In genomic region chr18:76532875-76533274, GRCh38 we compare ENCODE assay signal across 27 cellular contexts.
"Had no signal": no experiment of that assay in that cellular context is flagged by ENCODE, and none has a peak within 500 bp of the region (broad histone marks: within the 10 kb centered on the region; RNA-seq: fewer than 3 reads in every experiment).

No MANE protein-coding gene starts in this region.

- H3K4me3 Mint-ChIP-seq: dendritic cell treated with granulocyte-macrophage colony-stimulating factor and Interleukin-4, amounts not matched to agents 40 ng/mL and 50 ng/mL, for 4 days; effector memory CD8-positive, alpha-beta T cell; endodermal cell; memory B cell; naive B cell had no signal

- H3K27me3 ChIP-seq: colonic mucosa, esophagus squamous epithelium, foreskin keratinocyte had no signal

- H3K9me3 Mint-ChIP-seq: dendritic cell treated with granulocyte-macrophage colony-stimulating factor and Interleukin-4, amounts not matched to agents 40 ng/mL and 50 ng/mL, for 4 days; effector memory CD8-positive, alpha-beta T cell; endodermal cell; memory B cell had no signal

- H3K27ac Mint-ChIP-seq: dendritic cell treated with granulocyte-macrophage colony-stimulating factor and Interleukin-4, amounts not matched to agents 40 ng/mL and 50 ng/mL, for 4 days; effector memory CD8-positive, alpha-beta T cell; endodermal cell; memory B cell; naive B cell had no signal

- H3K27ac ChIP-seq: colonic mucosa, epithelial cell of prostate, esophagus squamous epithelium, foreskin keratinocyte, gastroesophageal sphincter, heart right ventricle, left lung, lower lobe of right lung had no signal

- H3K27me3 Mint-ChIP-seq: dendritic cell treated with granulocyte-macrophage colony-stimulating factor and Interleukin-4, amounts not matched to agents 40 ng/mL and 50 ng/mL, for 4 days had no signal

- ATAC-seq: effector memory CD8-positive, alpha-beta T cell; esophagus mucosa; foreskin keratinocyte; gastroesophageal sphincter; heart right ventricle; left cardiac atrium; left lung; left ventricle myocardium superior; lower lobe of right lung; mucosa of descending colon had no signal

- H3K36me3 Mint-ChIP-seq: memory B cell, naive B cell had no signal

- H3K4me3 ChIP-seq: colonic mucosa, esophagus squamous epithelium, gastroesophageal sphincter, heart right ventricle, left lung, lower lobe of right lung, mucosa of descending colon had no signal

- FAIRE-seq: endometrium, frontal cortex, islet of Langerhans, keratinocyte had no signal

- H3K9me3 ChIP-seq: colonic mucosa, esophagus squamous epithelium, gastroesophageal sphincter, heart right ventricle, left lung, lower lobe of right lung, mucosa of descending colon had no signal

- DNase-seq: colonic mucosa; cortex of kidney; effector CD8-positive, alpha-beta T cell; effector memory CD8-positive, alpha-beta T cell; endodermal cell; erythroblast; esophagus squamous epithelium; foreskin keratinocyte; heart right ventricle; hippocampal formation; left cardiac atrium; left lung; left ventricle myocardium superior; lower lobe of right lung; mesendoderm; midbrain; mucosa of descending colon; naive B cell had no signal

- H3K36me3 ChIP-seq: colonic mucosa, esophagus squamous epithelium, gastroesophageal sphincter, heart right ventricle, left lung, lower lobe of right lung had no signal

- H3K4me1 ChIP-seq: colonic mucosa, foreskin keratinocyte, lower lobe of right lung had no signal
